Comparison of ENCODE assay signal across 13 cellular contexts in genomic region chr5:95733100-95733499, GRCh38. TPM values are rescaled to one million over a fixed set of nuclear protein-coding genes. Genes with fewer than 3 reads are reported as not detected.
DNase-seq lines count a peak whose midpoint lies in the region; ATAC-seq, FAIRE-seq and TF ChIP-seq lines count a peak whose summit lies in the region.
"Had no signal": no experiment of that assay in that cellular context is flagged by ENCODE, and none has a peak within 500 bp of the region (broad histone marks: within the 10 kb centered on the region; RNA-seq: fewer than 3 reads in every experiment).

No MANE protein-coding gene starts in this region.

- 0 out of 2 replicates have a peak, but pooled peaks cover 4% of the 10 kb centered on the region for H4K20me1 ChIP-seq in GM23248 (ENCODE audit: insufficient read depth)

- CTCF ChIA-PET in CD8-positive, alpha-beta T cell (lab: Charles Lee): interaction anchor here (0.9 kb wide), 1 partner anchor 48 kb away, joined by 3 read pairs; no protein-coding TSS in a partner anchor

- H3K36me3 ChIP-seq in GM23248 (ENCODE audit: low read depth) (peaks cover 24% of the 10 kb centered on the region), adipocyte (ENCODE audit: control insufficient read depth, insufficient read depth, low read length, severe bottlenecking) (peaks cover 19% of the 10 kb centered on the region), kidney (ENCODE audit: control insufficient read depth in 1 of 2, insufficient read depth in 2 of 2, low read length in 2 of 2) (no peaks in the 10 kb centered on the region)
- H3K36me3 ChIP-seq in CD8-positive, alpha-beta T cell (ENCODE audit: insufficient read depth, low read length): no peaks in the 10 kb centered on the region

- intact Hi-C loops in kidney (cut with DNase I): no loop called here
- intact Hi-C loops in CD8-positive, alpha-beta T cell (cut with DNase I, micrococcal nuclease): no loop called here

- ATAC-seq in CD8-positive, alpha-beta T cell: no peak
- no peak for ATAC-seq in GM21390 (IDR thresholded peaks at IDR 0.05; ENCODE audit: unreplicated experiment)

- H3K9me3 Mint-ChIP-seq in CD8-positive, alpha-beta T cell: no peaks in the 10 kb centered on the region
- H3K9me3 Mint-ChIP-seq: activated T-helper 1 cell treated with anti-CD3 and anti-CD28 coated beads, Interleukin-12 subunit alpha, Interleukin-12 subunit beta, Interleukin-2, Interleukin-4 antibody, amounts not matched to agents 30 ng/mL and 10 ng/mL and 1 ng/mL, durations not matched to agents 14 hours and 24 hours and 36 hours; IgD-negative memory B cell had no signal

- H3K36me3 Mint-ChIP-seq in CD8-positive, alpha-beta T cell: no peaks in the 10 kb centered on the region
- H3K36me3 Mint-ChIP-seq: IgD-negative memory B cell had no signal

- H3K4me1 ChIP-seq in GM23248 (ENCODE audit: insufficient read depth): peaks cover 57% of the 10 kb centered on the region
- peaks cover 59% of the 10 kb centered on the region for H3K4me1 ChIP-seq in adipocyte (ENCODE audit: control insufficient read depth, insufficient read depth, low read length)
- H3K4me1 ChIP-seq in kidney (ENCODE audit: control insufficient read depth in 1 of 2, insufficient read depth in 1 of 2, low read depth in 1 of 2, low read length in 2 of 2): peaks cover 3 to 10% of the 10 kb centered on the region in 2 donors
- peaks cover 10% of the 10 kb centered on the region for H3K4me1 ChIP-seq in CD8-positive, alpha-beta T cell (ENCODE audit: insufficient read depth, low read length)

- peaks cover 24% of the 10 kb centered on the region for H3F3A ChIP-seq in GM23248 (ENCODE audit: insufficient read depth)

- 3% methylated on average over 8 of the region's 8 CpGs for WGBS in GM23248 (ENCODE audit: low coverage in 1 of 2, low lambda C conversion rate in 2 of 2, missing lambda C conversion rate in 2 of 2), 2 experiments

- H3K9me3 ChIP-seq in GM23248 (ENCODE audit: low read depth) (no peaks in the 10 kb centered on the region), adipocyte (ENCODE audit: control insufficient read depth, low read length) (no peaks in the 10 kb centered on the region), kidney (ENCODE audit: control insufficient read depth in 1 of 2, low read length in 2 of 2) (no peaks in the 10 kb centered on the region)
- no peaks in the 10 kb centered on the region for H3K9me3 ChIP-seq in CD8-positive, alpha-beta T cell (ENCODE audit: low read length)

- POLR2A ChIA-PET in CD8-positive, alpha-beta T cell (lab: Charles Lee): no interaction called here

- H3K4me3 ChIP-seq in GM23248: peak overlapping the region; percentile 96
- peak overlapping the region; percentile 99 for H3K4me3 ChIP-seq in adipocyte (ENCODE audit: low read length)
- H3K4me3 ChIP-seq in kidney (ENCODE audit: low read length in 2 of 2): peak overlapping the region; percentile 53 to 82
- peak overlapping the region; percentile 92 for H3K4me3 ChIP-seq in skeletal muscle cell (ENCODE audit: low read depth, low read length)
- no peak overlapping the region for H3K4me3 ChIP-seq in CD8-positive, alpha-beta T cell (ENCODE audit: low read depth, low read length)

- H3K27ac Mint-ChIP-seq in CD8-positive, alpha-beta T cell: no peak overlapping the region
- H3K27ac Mint-ChIP-seq: activated T-helper 1 cell treated with anti-CD3 and anti-CD28 coated beads, Interleukin-12 subunit alpha, Interleukin-12 subunit beta, Interleukin-2, Interleukin-4 antibody, amounts not matched to agents 30 ng/mL and 10 ng/mL and 1 ng/mL, durations not matched to agents 14 hours and 24 hours and 36 hours; IgD-negative memory B cell had no signal

- H3K4me2 ChIP-seq in GM23248 (ENCODE audit: unreplicated experiment): peak overlapping the region; percentile 99

- H3K27ac ChIP-seq in GM23248: peak overlapping the region; percentile 87
- peak overlapping the region in 1 of 2 donors; percentile 33 for H3K27ac ChIP-seq in kidney (ENCODE audit: low read depth in 2 of 2, low read length in 2 of 2)
- no peak overlapping the region for H3K27ac ChIP-seq in CD8-positive, alpha-beta T cell (ENCODE audit: low read depth, low read length)

- H3K4me3 Mint-ChIP-seq in CD8-positive, alpha-beta T cell: no peak overlapping the region
- H3K4me3 Mint-ChIP-seq: activated T-helper 1 cell treated with anti-CD3 and anti-CD28 coated beads, Interleukin-12 subunit alpha, Interleukin-12 subunit beta, Interleukin-2, Interleukin-4 antibody, amounts not matched to agents 30 ng/mL and 10 ng/mL and 1 ng/mL, durations not matched to agents 14 hours and 24 hours and 36 hours had no signal

- no peaks in the 10 kb centered on the region for H3K9me2 ChIP-seq in GM23248 (ENCODE audit: insufficient read depth)

- H3K79me2 ChIP-seq in GM23248 (ENCODE audit: insufficient read depth): peaks cover 72% of the 10 kb centered on the region

- FAIRE-seq in kidney (lab: Jason Lieb, UNC): no peak

- H2AFZ ChIP-seq in GM23248: no peak overlapping the region; the same call in 1 of the 2 replicates

- TF ChIP-seq CTCF in kidney (IDR thresholded peaks at IDR 0.05; ENCODE audit: borderline replicate concordance, extremely low read depth, insufficient read depth): no peak
- no peak for TF ChIP-seq CTCF in CD8-positive, alpha-beta T cell (IDR thresholded peaks at IDR 0.05)

- H3K27me3 Mint-ChIP-seq in CD8-positive, alpha-beta T cell (ENCODE audit: low read depth): peaks cover 47% of the 10 kb centered on the region

- peaks cover 15% of the 10 kb centered on the region for H3K4me1 Mint-ChIP-seq in CD8-positive, alpha-beta T cell (ENCODE audit: low read depth)

- peak; percentile 46 for DNase-seq in GM23248
- DNase-seq in adipocyte (ENCODE audit: low read depth): peak; percentile 19
- no peak for DNase-seq in kidney
- DNase-seq in skeletal muscle cell (ENCODE audit: low read depth): no peak
- no peak for DNase-seq in midbrain (lab: John Stamatoyannopoulos, UW)
- DNase-seq in CD8-positive, alpha-beta T cell: no peak
- DNase-seq in T-helper 9 cell: no peak
- DNase-seq: EL, NCI-H526 treated with DMSO at 0.1 percent for 48 hours had no signal

- H3K9ac ChIP-seq in GM23248: peak overlapping the region; percentile 90
- peak overlapping the region; percentile 99 for H3K9ac ChIP-seq in adipocyte (ENCODE audit: low read length)
- peak overlapping the region; percentile 43 to 71 for H3K9ac ChIP-seq in kidney (ENCODE audit: low read length in 2 of 2)

- in situ Hi-C loops in GM23248 (cut with MboI): no loop called here

- H3K27me3 ChIP-seq in GM23248 (replicated peaks; ENCODE audit: insufficient read depth): no peaks in the 10 kb centered on the region
- no peaks in the 10 kb centered on the region for H3K27me3 ChIP-seq in adipocyte (replicated peaks; ENCODE audit: control insufficient read depth, insufficient read depth, low read length)
- peaks cover 12% of the 10 kb centered on the region for H3K27me3 ChIP-seq in CD8-positive, alpha-beta T cell (ENCODE audit: insufficient read depth, low read length)

RNA-seq across cellular contexts. Expression of gene RHOBTB3, which starts 2.0 kb away (rescaled TPM):
- 202 and 214 TPM in 2 replicates for total RNA-seq in GM23248 (2014; rRNA removed; shearing (Covaris generic))
- polyA plus RNA-seq in GM23248 (2016; fragmentation: Nextera tagmentation; extraction: Ambion mirVana): 147 and 149 TPM in 2 replicates
- 54.5 TPM for total RNA-seq in kidney
- 22.5 TPM for polyA plus RNA-seq in kidney (ENCODE audit: insufficient read depth, low read depth, low replicate concordance)
- under 1 TPM; 0.17 to 0.46 TPM for total RNA-seq in CD8-positive, alpha-beta T cell

RNA-seq across cellular contexts. Expression of gene SPATA9, which starts 50.3 kb away (rescaled TPM):
- total RNA-seq in GM23248 (2014; rRNA removed; shearing (Covaris generic)): 0.22 TPM in 1 of 2 replicates, not detected in the other
- polyA plus RNA-seq in GM23248 (2016; fragmentation: Nextera tagmentation; extraction: Ambion mirVana): 0.71 and 0.96 TPM in 2 replicates
- total RNA-seq in kidney: 1.0 TPM
- polyA plus RNA-seq in kidney (ENCODE audit: insufficient read depth, low read depth, low replicate concordance): 1.1 TPM
- not detected for total RNA-seq in CD8-positive, alpha-beta T cell
- total RNA-seq: activated T-helper 1 cell treated with anti-CD3 and anti-CD28 coated beads, Interleukin-12 subunit alpha, Interleukin-12 subunit beta, Interleukin-2, Interleukin-4 antibody, amounts not matched to agents 30 ng/mL and 10 ng/mL and 1 ng/mL, durations not matched to agents 14 hours and 24 hours and 36 hours; lung microvascular endothelial cell had no signal
- polyA plus RNA-seq: IgD-negative memory B cell had no signal

Comparison
In these comparisons a context has a peak if more than half of its experiments do, and no peak if none do; other contexts are left out.
1. DNase-seq: peak in GM23248 (single experiment) and adipocyte (single experiment); none in kidney (single experiment), skeletal muscle cell (single experiment), midbrain (single experiment), CD8-positive, alpha-beta T cell (0 of 7) and T-helper 9 cell (single experiment).
2. RNA of gene RHOBTB3, which starts 2.0 kb away (total RNA-seq): 202 to 214 TPM in GM23248 and 54.5 TPM in kidney (single experiment); 0.17 to 0.46 TPM in CD8-positive, alpha-beta T cell; every median in the first group is over 10 times any median in the second.
3. Peak in every context shown above with its lines, with median percentiles within 50 percentile points of each other: H3K9ac ChIP-seq.